In genomic region chr7:70303780-70304179, GRCh38 we compare ENCODE assay signal across 17 cellular contexts.
"Had no signal": no experiment of that assay in that cellular context is flagged by ENCODE, and none has a peak within 500 bp of the region (broad histone marks: within the 10 kb centered on the region; RNA-seq: fewer than 3 reads in every experiment).

No MANE protein-coding gene starts in this region.

- ATAC-seq: activated CD4-positive, CD25-positive, alpha-beta regulatory T cell treated with anti-CD3 and anti-CD28 coated beads, Interleukin-2, amount 50 U/mL, for 24 hours; body of pancreas; left lobe of liver had no signal

- H3K4me1 ChIP-seq: body of pancreas, suprapubic skin had no signal

- H3K4me3 Mint-ChIP-seq: activated CD4-positive, alpha-beta T cell treated with anti-CD3 and anti-CD28 coated beads, Interleukin-2, amount 10 ng/mL, durations not matched to agents 7 days and 5 days; activated naive CD8-positive, alpha-beta T cell; stimulated activated naive CD8-positive, alpha-beta T cell treated with anti-CD3 and anti-CD28 coated beads, Interleukin-15, Interleukin-2, amounts not matched to agents 100 ng/mL and 50 ng/mL, for 24 hours had no signal

- H3K36me3 ChIP-seq: suprapubic skin, transverse colon had no signal

- H3K27me3 Mint-ChIP-seq: activated naive CD8-positive, alpha-beta T cell; stimulated activated naive CD8-positive, alpha-beta T cell treated with anti-CD3 and anti-CD28 coated beads, Interleukin-15, Interleukin-2, amounts not matched to agents 100 ng/mL and 50 ng/mL, for 24 hours had no signal

- H3K9me3 ChIP-seq: body of pancreas, suprapubic skin, transverse colon had no signal

- H3K4me3 ChIP-seq: body of pancreas, suprapubic skin, transverse colon had no signal

- H3K27me3 ChIP-seq: body of pancreas, suprapubic skin, transverse colon had no signal

- H3K36me3 Mint-ChIP-seq: activated naive CD8-positive, alpha-beta T cell had no signal

- H3K9me3 Mint-ChIP-seq: effector memory CD8-positive, alpha-beta T cell; stimulated activated naive CD8-positive, alpha-beta T cell treated with anti-CD3 and anti-CD28 coated beads, Interleukin-15, Interleukin-2, amounts not matched to agents 100 ng/mL and 50 ng/mL, for 24 hours had no signal

- H3K27ac Mint-ChIP-seq: activated CD4-positive, alpha-beta T cell treated with anti-CD3 and anti-CD28 coated beads, Interleukin-2, amount 10 ng/mL, durations not matched to agents 7 days and 5 days; activated naive CD8-positive, alpha-beta T cell; effector memory CD8-positive, alpha-beta T cell; stimulated activated naive CD8-positive, alpha-beta T cell treated with anti-CD3 and anti-CD28 coated beads, Interleukin-15, Interleukin-2, amounts not matched to agents 100 ng/mL and 50 ng/mL, for 24 hours had no signal

- DNase-seq: amygdala; body of pancreas; caudate nucleus; effector memory CD8-positive, alpha-beta T cell; foreskin fibroblast; glutamatergic neuron; hypothalamus; stimulated activated CD4-positive, alpha-beta T cell treated with anti-CD3 and anti-CD28 coated beads, Interleukin-12 subunit alpha, Interleukin-12 subunit beta, amount 100 ng/mL, for 4 hours; stimulated activated CD4-positive, alpha-beta T cell treated with anti-CD3 and anti-CD28 coated beads, Interleukin-1b, Interleukin-23, amount 100 ng/mL, for 48 hours; stimulated activated CD8-positive, alpha-beta memory T cell treated with anti-CD3 and anti-CD28 coated beads, Interleukin-4, amount 100 ng/mL, for 48 hours; transverse colon had no signal
